ENCODE assay signal across 8 cellular contexts in genomic region chr13:114063545-114064515, GRCh38.
DNase-seq lines count a peak whose midpoint lies in the region; ATAC-seq and TF ChIP-seq lines count a peak whose summit lies in the region.

No MANE protein-coding gene starts in this region.

- no peaks in the 10 kb centered on the region for H3K9me3 ChIP-seq in RWPE2 (ENCODE audit: severe bottlenecking)
- no peaks in the 10 kb centered on the region for H3K9me3 ChIP-seq in neural cell (ENCODE audit: low read length)

- H3K4me3 ChIP-seq in RWPE2 (ENCODE audit: severe bottlenecking) (peak overlapping the region; percentile 11), epithelial cell of proximal tubule (ENCODE audit: low read depth, low read length) (peak overlapping the region; percentile 46), neural cell (ENCODE audit: low read length) (no peak overlapping the region)

- H3K27ac ChIP-seq in RWPE2 (ENCODE audit: poor library complexity, severe bottlenecking) (peak overlapping the region; percentile 99), neural cell (ENCODE audit: low read length) (no peak overlapping the region)

- H3K4me2 ChIP-seq in neural cell (ENCODE audit: low read length) = no peak overlapping the region

- no peak overlapping the region for H2AFZ ChIP-seq in neural cell (ENCODE audit: low read depth, low read length)

- TF ChIP-seq RAD21 in neural cell (conservative IDR thresholded peaks at IDR 0.05) = no peak

- DNase-seq in NOMO-1 (lab: John Stamatoyannopoulos, UW; ENCODE audit: unreplicated experiment in 2 of 2) = peak; percentile 11 to 53
- DNase-seq in NOMO-1 treated with dmso at 0.1 percent for 144 hours (lab: John Stamatoyannopoulos, UW; ENCODE audit: unreplicated experiment) = no peak
- DNase-seq in RWPE2 (ENCODE audit: low spot score) = no peak
- DNase-seq in epithelial cell of proximal tubule (ENCODE audit: low read depth) = no peak
- no peak for DNase-seq in NCI-H2171 (lab: John Stamatoyannopoulos, UW)

- no peaks in the 10 kb centered on the region for H4K20me1 ChIP-seq in neural cell (ENCODE audit: insufficient read depth)

- H3K36me3 ChIP-seq in RWPE2 (ENCODE audit: low read depth) = no peaks in the 10 kb centered on the region
- H3K36me3 ChIP-seq in neural cell (ENCODE audit: insufficient read depth, low read length) = no peaks in the 10 kb centered on the region

- H3K9ac ChIP-seq in neural cell (ENCODE audit: low read length) = peak overlapping the region; percentile 31

- TF ChIP-seq CTCF in RWPE2 (IDR thresholded peaks at IDR 0.05; ENCODE audit: poor library complexity, severe bottlenecking) = no peak
- TF ChIP-seq CTCF in epithelial cell of proximal tubule (conservative IDR thresholded peaks at IDR 0.05; ENCODE audit: low read depth, low read length) = no peak
- TF ChIP-seq CTCF in neural cell (IDR thresholded peaks at IDR 0.05; ENCODE audit: poor library complexity, severe bottlenecking) = no peak

- H3K27me3 ChIP-seq in RWPE2 (ENCODE audit: insufficient read depth, poor library complexity, severe bottlenecking) (no peaks in the 10 kb centered on the region), neural cell (ENCODE audit: insufficient read depth, low read depth, low read length) (no peaks in the 10 kb centered on the region)

- ATAC-seq in RWPE2 (ENCODE audit: low read depth) = no peak
- ATAC-seq in GM18511 (IDR thresholded peaks at IDR 0.05; ENCODE audit: unreplicated experiment) = no peak
- no peak for ATAC-seq in GM21576 (IDR thresholded peaks at IDR 0.05; ENCODE audit: unreplicated experiment)

- no peaks in the 10 kb centered on the region for H3K79me2 ChIP-seq in neural cell (replicated peaks; ENCODE audit: insufficient read depth, low read length)

- H3K4me1 ChIP-seq in RWPE2 (ENCODE audit: insufficient read depth, poor library complexity, severe bottlenecking) = peaks cover 31% of the 10 kb centered on the region

- no peak for TF ChIP-seq EP300 in neural cell (conservative IDR thresholded peaks at IDR 0.05; ENCODE audit: poor library complexity, severe bottlenecking)

- H3F3A ChIP-seq in neural cell (ENCODE audit: insufficient read depth, low read length, poor library complexity, severe bottlenecking) = no peaks in the 10 kb centered on the region

- no peaks in the 10 kb centered on the region for H3K9me2 ChIP-seq in neural cell (ENCODE audit: insufficient read depth, low read length)

TF ChIP-seq in neural cell, 6 proteins besides CTCF, POLR2A, EP300 and RAD21:
- TF ChIP-seq POLR2AphosphoS5 (IDR thresholded peaks at IDR 0.05) (no peak), MXI1 (conservative IDR thresholded peaks at IDR 0.05; ENCODE audit: poor library complexity, severe bottlenecking) (no peak), TAF1 (IDR thresholded peaks at IDR 0.05; ENCODE audit: low read depth) (no peak)
TF ChIP-seq in neural cell: peak in this region for 0.

Comparison
In these comparisons a context has a peak if more than half of its experiments do, and no peak if none do; other contexts are left out.
1. DNase-seq: peak in NOMO-1 (2 of 2); none in NOMO-1 treated with dmso at 0.1 percent for 144 hours (single experiment), RWPE2 (single experiment), epithelial cell of proximal tubule (single experiment) and NCI-H2171 (single experiment).